In the genomic region with DNA sequence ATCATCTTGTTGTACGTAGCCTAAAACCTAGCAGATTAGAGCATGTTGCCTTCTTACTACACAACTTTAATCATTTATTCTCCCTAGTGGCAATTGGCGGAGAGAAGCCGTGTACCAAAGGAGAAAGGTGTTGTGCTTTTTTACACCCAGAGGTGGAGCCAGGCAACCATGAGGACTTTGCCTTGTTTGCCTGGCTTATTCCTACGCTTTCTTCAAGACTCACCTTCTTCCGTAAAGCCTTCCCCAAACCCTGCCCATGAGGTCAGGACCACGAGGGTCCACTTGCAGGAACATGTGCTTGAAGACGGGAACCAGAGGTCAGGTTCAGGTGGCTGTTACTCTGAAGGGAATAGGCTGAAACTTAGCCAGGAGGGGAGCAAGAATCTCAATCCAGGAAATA, we compare ENCODE assay signal across 35 cellular contexts.
"Had no signal": no experiment of that assay in that cellular context is flagged by ENCODE, and none has a peak within 500 bp of the region (broad histone marks: within the 10 kb centered on the region; RNA-seq: fewer than 3 reads in every experiment).

No MANE protein-coding gene starts in this region.

- FAIRE-seq: endothelial cell of umbilical vein, keratinocyte, TTC549, urothelium cell line had no signal

- H3K4me3 ChIP-seq: ascending aorta, heart right ventricle, neural progenitor cell, psoas muscle, testis had no signal

- H3K4me1 ChIP-seq: ascending aorta, neural progenitor cell, parathyroid adenoma, psoas muscle, testis had no signal

- H2AFZ ChIP-seq: neural progenitor cell, parathyroid adenoma had no signal

- H3K4me2 ChIP-seq: neural progenitor cell had no signal

- H3K4me1 Mint-ChIP-seq: activated CD4-positive, alpha-beta T cell treated with anti-CD3 and anti-CD28 coated beads, Interleukin-2, amount 10 ng/mL, durations not matched to agents 24 days and 14 days; activated naive CD4-positive, alpha-beta T cell treated with anti-CD3 and anti-CD28 coated beads, Interleukin-2, amount 10 ng/mL, durations not matched to agents 7 days and 5 days; activated naive CD8-positive, alpha-beta T cell treated with anti-CD3 and anti-CD28 coated beads, Interleukin-2, amount 10 ng/mL, durations not matched to agents 7 days and 5 days; mesothelial cell of epicardium; neural progenitor cell had no signal

- H3K27ac Mint-ChIP-seq: activated CD4-positive, alpha-beta memory T cell treated with anti-CD3 and anti-CD28 coated beads for 36 hours; activated CD4-positive, alpha-beta T cell treated with anti-CD3 and anti-CD28 coated beads, Interleukin-2, amount 10 ng/mL, durations not matched to agents 24 days and 14 days; activated naive CD4-positive, alpha-beta T cell treated with anti-CD3 and anti-CD28 coated beads, Interleukin-2, amount 10 ng/mL, durations not matched to agents 7 days and 5 days; activated naive CD8-positive, alpha-beta T cell treated with anti-CD3 and anti-CD28 coated beads, Interleukin-2, amount 10 ng/mL, durations not matched to agents 7 days and 5 days; activated T-cell treated with anti-CD3 and anti-CD28 coated beads, Interleukin-2, amount 50 U/mL, for 24 hours; effector memory CD8-positive, alpha-beta T cell; mesothelial cell of epicardium; naive thymus-derived CD8-positive, alpha-beta T cell; neural progenitor cell; T-helper 1 cell treated with Interleukin-12 subunit alpha and Interleukin-12 subunit beta and Interleukin-4 antibody, amounts not matched to agents 30 μg/mL and 1 μg/mL, for 36 hours had no signal

- H3K36me3 Mint-ChIP-seq: activated CD4-positive, alpha-beta memory T cell treated with anti-CD3 and anti-CD28 coated beads for 36 hours; activated naive CD4-positive, alpha-beta T cell treated with anti-CD3 and anti-CD28 coated beads, Interleukin-2, amount 10 ng/mL, durations not matched to agents 7 days and 5 days; activated naive CD8-positive, alpha-beta T cell treated with anti-CD3 and anti-CD28 coated beads, Interleukin-2, amount 10 ng/mL, durations not matched to agents 7 days and 5 days; mesothelial cell of epicardium had no signal

- H3K9me3 ChIP-seq: ascending aorta, psoas muscle, testis had no signal

- H3K36me3 ChIP-seq: ascending aorta, brain microvascular endothelial cell, heart right ventricle, neural progenitor cell had no signal

- ATAC-seq: effector memory CD8-positive, alpha-beta T cell; esophagus mucosa; heart right ventricle; left colon; naive thymus-derived CD8-positive, alpha-beta T cell; psoas muscle; stimulated activated naive CD8-positive, alpha-beta T cell treated with anti-CD3 and anti-CD28 coated beads, Interleukin-15, Interleukin-2, amounts not matched to agents 100 U/mL and 50 U/mL, for 24 hours had no signal

- H3K79me2 ChIP-seq: parathyroid adenoma had no signal

- H3K27ac ChIP-seq: ascending aorta, brain microvascular endothelial cell, heart right ventricle, neural progenitor cell, parathyroid adenoma, psoas muscle, testis, VCaP had no signal

- H3K27me3 ChIP-seq: ascending aorta, brain microvascular endothelial cell, heart right ventricle, neural progenitor cell, testis had no signal

- H3K4me3 Mint-ChIP-seq: activated CD4-positive, alpha-beta memory T cell treated with anti-CD3 and anti-CD28 coated beads for 36 hours; activated CD4-positive, alpha-beta T cell treated with anti-CD3 and anti-CD28 coated beads, Interleukin-2, amount 10 ng/mL, durations not matched to agents 24 days and 14 days; activated naive CD4-positive, alpha-beta T cell treated with anti-CD3 and anti-CD28 coated beads, Interleukin-2, amount 10 ng/mL, durations not matched to agents 7 days and 5 days; activated naive CD8-positive, alpha-beta T cell treated with anti-CD3 and anti-CD28 coated beads, Interleukin-2, amount 10 ng/mL, durations not matched to agents 7 days and 5 days; activated T-cell treated with anti-CD3 and anti-CD28 coated beads, Interleukin-2, amount 50 U/mL, for 24 hours; effector memory CD8-positive, alpha-beta T cell; mesothelial cell of epicardium; naive thymus-derived CD8-positive, alpha-beta T cell; neural progenitor cell; T-helper 1 cell treated with Interleukin-12 subunit alpha and Interleukin-12 subunit beta and Interleukin-4 antibody, amounts not matched to agents 30 μg/mL and 1 μg/mL, for 36 hours had no signal

- H3K27me3 Mint-ChIP-seq: activated CD4-positive, alpha-beta memory T cell treated with anti-CD3 and anti-CD28 coated beads for 36 hours; activated CD4-positive, alpha-beta T cell treated with anti-CD3 and anti-CD28 coated beads, Interleukin-2, amount 10 ng/mL, durations not matched to agents 24 days and 14 days; activated naive CD4-positive, alpha-beta T cell treated with anti-CD3 and anti-CD28 coated beads, Interleukin-2, amount 10 ng/mL, durations not matched to agents 7 days and 5 days; activated naive CD8-positive, alpha-beta T cell treated with anti-CD3 and anti-CD28 coated beads, Interleukin-2, amount 10 ng/mL, durations not matched to agents 7 days and 5 days; activated T-cell treated with anti-CD3 and anti-CD28 coated beads, Interleukin-2, amount 50 U/mL, for 24 hours; effector memory CD8-positive, alpha-beta T cell; naive thymus-derived CD8-positive, alpha-beta T cell had no signal

- H3K9ac ChIP-seq: neural progenitor cell, parathyroid adenoma had no signal

- DNase-seq: activated CD4-positive, alpha-beta memory T cell treated with anti-CD3 and anti-CD28 coated beads for 36 hours; activated CD4-positive, alpha-beta T cell treated with anti-CD3 and anti-CD28 coated beads, Interleukin-2, amount 10 ng/mL, durations not matched to agents 24 days and 14 days; activated CD4-positive, CD25-positive, alpha-beta regulatory T cell treated with anti-CD3 and anti-CD28 coated beads, Interleukin-2, amount 50 U/mL, for 72 hours; activated CD8-positive, alpha-beta memory T cell treated with anti-CD3 and anti-CD28 coated beads, Interleukin-2, amount 50 U/mL, for 48 hours; activated gamma-delta T cell; activated naive CD4-positive, alpha-beta T cell treated with anti-CD3 and anti-CD28 coated beads, Interleukin-2, amount 10 ng/mL, durations not matched to agents 7 days and 5 days; activated naive CD8-positive, alpha-beta T cell treated with anti-CD3 and anti-CD28 coated beads, Interleukin-2, amount 10 ng/mL, durations not matched to agents 7 days and 5 days; activated T-cell treated with anti-CD3 and anti-CD28 coated beads, Interleukin-2, amount 50 U/mL, for 24 hours; brain microvascular endothelial cell; caudate nucleus; cortex of kidney; effector memory CD8-positive, alpha-beta T cell; foreskin fibroblast; heart right ventricle; left colon; mammary epithelial cell; naive thymus-derived CD8-positive, alpha-beta T cell; occipital lobe; psoas muscle; stimulated activated CD4-positive, alpha-beta T cell treated with anti-CD3 and anti-CD28 coated beads, Interleukin-2, amount 100 ng/mL, for 48 hours; stimulated activated naive CD8-positive, alpha-beta T cell treated with anti-CD3 and anti-CD28 coated beads, Interleukin-15, Interleukin-2, amounts not matched to agents 100 U/mL and 50 U/mL, for 24 hours; T-helper 9 cell; testis; trophoblast cell had no signal

- H3K9me3 Mint-ChIP-seq: activated CD4-positive, alpha-beta memory T cell treated with anti-CD3 and anti-CD28 coated beads for 36 hours; activated CD4-positive, alpha-beta T cell treated with anti-CD3 and anti-CD28 coated beads, Interleukin-2, amount 10 ng/mL, durations not matched to agents 24 days and 14 days; activated naive CD4-positive, alpha-beta T cell treated with anti-CD3 and anti-CD28 coated beads, Interleukin-2, amount 10 ng/mL, durations not matched to agents 7 days and 5 days; activated T-cell treated with anti-CD3 and anti-CD28 coated beads, Interleukin-2, amount 50 U/mL, for 24 hours; effector memory CD8-positive, alpha-beta T cell had no signal
